Comparison of ENCODE assay signal across 9 cellular contexts in genomic region chr1:39238476-39238875, GRCh38. TPM values are rescaled to one million over a fixed set of nuclear protein-coding genes. Genes with fewer than 3 reads are reported as not detected.
DNase-seq lines count a peak whose midpoint lies in the region; ATAC-seq and TF ChIP-seq lines count a peak whose summit lies in the region.
"Had no signal": no experiment of that assay in that cellular context is flagged by ENCODE, and none has a peak within 500 bp of the region (broad histone marks: within the 10 kb centered on the region; RNA-seq: fewer than 3 reads in every experiment).

No MANE protein-coding gene starts in this region.

- no peak for TF ChIP-seq CTCF in CD14-positive monocyte (IDR thresholded peaks at IDR 0.05)

- H3K27ac Mint-ChIP-seq in activated T-helper 17 cell treated with anti-CD3 and anti-CD28 coated beads, Interleukin-2, amount 50 U/mL, for 72 hours = peak overlapping the region; percentile 20
- peak overlapping the region in 3 of 7 donors; percentile 58 to 87 (median 72) for H3K27ac Mint-ChIP-seq in CD14-positive monocyte

- no peaks in the 10 kb centered on the region for H3K9me3 Mint-ChIP-seq in activated T-helper 17 cell treated with anti-CD3 and anti-CD28 coated beads, Interleukin-2, amount 50 U/mL, for 72 hours
- no peaks in the 10 kb centered on the region for H3K9me3 Mint-ChIP-seq in CD14-positive monocyte

- H3K4me1 Mint-ChIP-seq in activated T-helper 17 cell treated with anti-CD3 and anti-CD28 coated beads, Interleukin-2, amount 50 U/mL, for 72 hours = peaks cover 22% of the 10 kb centered on the region
- H3K4me1 Mint-ChIP-seq in CD14-positive monocyte = peaks cover 14% of the 10 kb centered on the region

- no peaks in the 10 kb centered on the region for H3K27me3 Mint-ChIP-seq in activated T-helper 17 cell treated with anti-CD3 and anti-CD28 coated beads, Interleukin-2, amount 50 U/mL, for 72 hours
- H3K27me3 Mint-ChIP-seq in CD14-positive monocyte (ENCODE audit: low read depth in 3 of 3) = no peaks in the 10 kb centered on the region

- peaks cover 81% of the 10 kb centered on the region for H3K36me3 Mint-ChIP-seq in activated T-helper 17 cell treated with anti-CD3 and anti-CD28 coated beads, Interleukin-2, amount 50 U/mL, for 72 hours (ENCODE audit: low read depth)
- H3K36me3 Mint-ChIP-seq in CD14-positive monocyte = peaks cover 38 to 50% of the 10 kb centered on the region in 2 donors

- H3K4me3 Mint-ChIP-seq in activated T-helper 17 cell treated with anti-CD3 and anti-CD28 coated beads, Interleukin-2, amount 50 U/mL, for 72 hours = no peak overlapping the region
- H3K4me3 Mint-ChIP-seq in CD14-positive monocyte = no peak overlapping the region

- peak; percentile 7 for ATAC-seq in activated T-helper 17 cell treated with anti-CD3 and anti-CD28 coated beads, Interleukin-2, amount 50 U/mL, for 72 hours (replicated peaks)
- no peak for ATAC-seq in GM18870 (IDR thresholded peaks at IDR 0.05; ENCODE audit: unreplicated experiment)
- no peak for ATAC-seq in esophagus mucosa
- ATAC-seq: foreskin keratinocyte had no signal

- intact Hi-C loops in posterior cingulate gyrus (cut with DNase I) = no loop called here
- intact Hi-C loops in CD14-positive monocyte (cut with micrococcal nuclease) = no loop called here

- DNase-seq in GM03348 (ENCODE audit: low spot score) (peak; percentile 66), foreskin melanocyte (peak; percentile 75), posterior cingulate gyrus (peak in 6 of 10 donors; percentile 39 to 94 (median 60)), HuH-7 (ENCODE audit: low spot score) (no peak), CD14-positive monocyte (ENCODE audit: low spot score) (no peak)

RNA-seq across cellular contexts. Expression of gene MACF1, which starts 34.0 kb away (rescaled TPM):
- 100 to 1,000 TPM; 434 to 605 TPM for total RNA-seq in activated T-helper 17 cell treated with anti-CD3 and anti-CD28 coated beads, Interleukin-2, amount 50 U/mL, for 72 hours
- 155 TPM for total RNA-seq in esophagus mucosa
- polyA plus RNA-seq in CD14-positive monocyte = 1 to 10 TPM; 3.4 to 4.5 TPM

Comparison
In these comparisons a context has a peak if more than half of its experiments do, and no peak if none do; other contexts are left out.
1. DNase-seq: peak in GM03348 (single experiment), foreskin melanocyte (single experiment) and posterior cingulate gyrus (6 of 10); none in HuH-7 (single experiment) and CD14-positive monocyte (single experiment).